In genomic region chr10:26391701-26392695, GRCh38 we compare ENCODE assay signal across 11 cellular contexts. TPM values are rescaled to one million over a fixed set of nuclear protein-coding genes. Genes with fewer than 3 reads are reported as not detected.
DNase-seq lines count a peak whose midpoint lies in the region; ATAC-seq, FAIRE-seq and TF ChIP-seq lines count a peak whose summit lies in the region.
"Had no signal": no experiment of that assay in that cellular context is flagged by ENCODE, and none has a peak within 500 bp of the region (broad histone marks: within the 10 kb centered on the region; RNA-seq: fewer than 3 reads in every experiment).

No MANE protein-coding gene starts in this region.

- DNase-seq in CD4-positive, alpha-beta memory T cell: peak in 2 of 5 donors; percentile 4 to 25
- DNase-seq in activated naive CD8-positive, alpha-beta T cell treated with anti-CD3 and anti-CD28 coated beads, Interleukin-2, amount 50 U/mL, for 24 hours: peak; percentile 12
- DNase-seq in lower lobe of right lung (peak; percentile 60), cerebellar cortex (ENCODE audit: low spot score) (no peak), suprapubic skin (ENCODE audit: low spot score in 2 of 2) (no peak), small intestine (no peak)
- DNase-seq: MM.1S, T-helper 1 cell had no signal

- peak overlapping the region in 5 of 8 donors; percentile 17 to 55 (median 39) for H3K4me3 Mint-ChIP-seq in CD4-positive, alpha-beta memory T cell
- H3K4me3 Mint-ChIP-seq in activated naive CD8-positive, alpha-beta T cell treated with anti-CD3 and anti-CD28 coated beads, Interleukin-2, amount 50 U/mL, for 24 hours: peak overlapping the region; percentile 11

- 40% methylated on average over 33 of the region's 69 CpGs for WGBS in suprapubic skin
- WGBS in small intestine, 3 donors: 18 to 43% (median 32%) methylated on average over 51 to 69 of the region's 69 CpGs

- no peaks in the 10 kb centered on the region for H3K9me3 ChIP-seq in CD4-positive, alpha-beta memory T cell (ENCODE audit: control insufficient read depth in 1 of 2, low read length in 2 of 2)
- no peaks in the 10 kb centered on the region for H3K9me3 ChIP-seq in lower lobe of right lung
- no peaks in the 10 kb centered on the region for H3K9me3 ChIP-seq in suprapubic skin
- no peaks in the 10 kb centered on the region for H3K9me3 ChIP-seq in small intestine (ENCODE audit: control insufficient read depth, low read depth)

- CTCF ChIA-PET in CD4-positive, alpha-beta memory T cell (lab: Charles Lee; ENCODE audit: partially characterized antibody): no interaction called here

- no peaks in the 10 kb centered on the region for H3K4me1 ChIP-seq in CD4-positive, alpha-beta memory T cell (ENCODE audit: insufficient read depth, low read length)
- H3K4me1 ChIP-seq in lower lobe of right lung: peaks cover 10% of the 10 kb centered on the region
- H3K4me1 ChIP-seq in suprapubic skin: no peaks in the 10 kb centered on the region
- H3K4me1 ChIP-seq in small intestine (ENCODE audit: control insufficient read depth in 2 of 2, insufficient read depth in 1 of 2, low read depth in 1 of 2, low read length in 1 of 2): no peaks in the 10 kb centered on the region

- H3K36me3 ChIP-seq in CD4-positive, alpha-beta memory T cell (ENCODE audit: insufficient read depth, low read length): no peaks in the 10 kb centered on the region
- H3K36me3 ChIP-seq in lower lobe of right lung (no peaks in the 10 kb centered on the region), suprapubic skin (no peaks in the 10 kb centered on the region), small intestine (ENCODE audit: control insufficient read depth in 2 of 2, insufficient read depth in 2 of 2, low read length in 2 of 2) (no peaks in the 10 kb centered on the region)

- H3K27me3 ChIP-seq in CD4-positive, alpha-beta memory T cell (ENCODE audit: insufficient read depth, low read length): no peaks in the 10 kb centered on the region
- H3K27me3 ChIP-seq in lower lobe of right lung (ENCODE audit: low read depth) (peaks cover 17% of the 10 kb centered on the region), suprapubic skin (peaks cover 14% of the 10 kb centered on the region), small intestine (ENCODE audit: control insufficient read depth in 2 of 2, insufficient read depth in 2 of 2, low read length in 2 of 2) (peaks cover 0 to 7% of the 10 kb centered on the region in 2 donors)

- peak; percentile 54 for ATAC-seq in HG02588 (IDR thresholded peaks at IDR 0.05; ENCODE audit: unreplicated experiment)
- ATAC-seq in activated naive CD8-positive, alpha-beta T cell treated with anti-CD3 and anti-CD28 coated beads, Interleukin-2, amount 50 U/mL, for 24 hours: peak; percentile 46
- ATAC-seq in lower lobe of right lung: peak; percentile 33 to 74
- ATAC-seq in HG03442 (IDR thresholded peaks at IDR 0.05; ENCODE audit: unreplicated experiment): no peak

- intact Hi-C loops in CD4-positive, alpha-beta memory T cell (cut with micrococcal nuclease): no loop called here
- intact Hi-C loops in lower lobe of right lung (cut with DNase I): no loop called here

- H3K4me3 ChIP-seq in CD4-positive, alpha-beta memory T cell (ENCODE audit: low read length in 2 of 2): no peak overlapping the region
- H3K4me3 ChIP-seq in lower lobe of right lung: peak overlapping the region; percentile 32
- no peak overlapping the region for H3K4me3 ChIP-seq in suprapubic skin
- H3K4me3 ChIP-seq in small intestine (ENCODE audit: low read depth in 1 of 2, low read length in 2 of 2): no peak overlapping the region

- no peak for TF ChIP-seq POLR2A in suprapubic skin (IDR thresholded peaks at IDR 0.05)

- H3K27ac ChIP-seq in CD4-positive, alpha-beta memory T cell (ENCODE audit: low read depth, low read length): no peak overlapping the region
- H3K27ac ChIP-seq in lower lobe of right lung: no peak overlapping the region
- H3K27ac ChIP-seq in suprapubic skin: no peak overlapping the region
- no peak overlapping the region for H3K27ac ChIP-seq in small intestine (ENCODE audit: low read depth in 1 of 2, low read length in 1 of 2)

- no peak for TF ChIP-seq CTCF in lower lobe of right lung (IDR thresholded peaks at IDR 0.05)
- TF ChIP-seq CTCF in suprapubic skin (IDR thresholded peaks at IDR 0.05): no peak

- peaks cover 11 to 14% of the 10 kb centered on the region in 2 donors for H3K27me3 Mint-ChIP-seq in CD4-positive, alpha-beta memory T cell
- peaks cover 14% of the 10 kb centered on the region for H3K27me3 Mint-ChIP-seq in activated naive CD8-positive, alpha-beta T cell treated with anti-CD3 and anti-CD28 coated beads, Interleukin-2, amount 50 U/mL, for 24 hours

- POLR2A ChIA-PET in CD4-positive, alpha-beta memory T cell (lab: Charles Lee; ENCODE audit: partially characterized antibody): no interaction called here

- H3K9me3 Mint-ChIP-seq in CD4-positive, alpha-beta memory T cell: peaks cover 0 to 5% (median 1%) of the 10 kb centered on the region in 8 donors
- peaks cover 5% of the 10 kb centered on the region for H3K9me3 Mint-ChIP-seq in activated naive CD8-positive, alpha-beta T cell treated with anti-CD3 and anti-CD28 coated beads, Interleukin-2, amount 50 U/mL, for 24 hours

- no peak for FAIRE-seq in small intestine (lab: Jason Lieb, UNC)
- FAIRE-seq: bronchial epithelial cell had no signal

- H3K27ac Mint-ChIP-seq in CD4-positive, alpha-beta memory T cell: no peak overlapping the region
- H3K27ac Mint-ChIP-seq in activated naive CD8-positive, alpha-beta T cell treated with anti-CD3 and anti-CD28 coated beads, Interleukin-2, amount 50 U/mL, for 24 hours: no peak overlapping the region

- TF ChIP-seq EP300 in suprapubic skin (IDR thresholded peaks at IDR 0.05): no peak

- H3K4me1 Mint-ChIP-seq in CD4-positive, alpha-beta memory T cell: peaks cover 0 to 11% (median 1%) of the 10 kb centered on the region in 4 donors
- peaks cover 10% of the 10 kb centered on the region for H3K4me1 Mint-ChIP-seq in activated naive CD8-positive, alpha-beta T cell treated with anti-CD3 and anti-CD28 coated beads, Interleukin-2, amount 50 U/mL, for 24 hours

- H3K36me3 Mint-ChIP-seq in CD4-positive, alpha-beta memory T cell: no peaks in the 10 kb centered on the region
- no peaks in the 10 kb centered on the region for H3K36me3 Mint-ChIP-seq in activated naive CD8-positive, alpha-beta T cell treated with anti-CD3 and anti-CD28 coated beads, Interleukin-2, amount 50 U/mL, for 24 hours (ENCODE audit: low read depth)

RNA-seq across cellular contexts. Expression of gene APBB1IP, which starts 46.1 kb away (rescaled TPM):
- 100 to 1,000 TPM; 106 TPM for total RNA-seq in CD4-positive, alpha-beta memory T cell
- polyA plus RNA-seq in CD4-positive, alpha-beta memory T cell: 10 to 100 TPM; 30.6 to 85.9 TPM
- 36.8 TPM for total RNA-seq in lower lobe of right lung
- total RNA-seq in suprapubic skin: 1 to 10 TPM; 1.0 to 4.5 (median 2.7) TPM
- polyA plus RNA-seq in small intestine: 1 to 10 TPM; 1.1 to 4.6 (median 2.8) TPM
- total RNA-seq: bronchial epithelial cell had no signal

Comparison
In these comparisons a context has a peak if more than half of its experiments do, and no peak if none do; other contexts are left out.
1. DNase-seq: peak in activated naive CD8-positive, alpha-beta T cell treated with anti-CD3 and anti-CD28 coated beads, Interleukin-2, amount 50 U/mL, for 24 hours (single experiment) and lower lobe of right lung (single experiment); none in cerebellar cortex (single experiment), suprapubic skin (0 of 2) and small intestine (single experiment).